1 cellular context compared by ENCODE assay signal in the genomic region with DNA sequence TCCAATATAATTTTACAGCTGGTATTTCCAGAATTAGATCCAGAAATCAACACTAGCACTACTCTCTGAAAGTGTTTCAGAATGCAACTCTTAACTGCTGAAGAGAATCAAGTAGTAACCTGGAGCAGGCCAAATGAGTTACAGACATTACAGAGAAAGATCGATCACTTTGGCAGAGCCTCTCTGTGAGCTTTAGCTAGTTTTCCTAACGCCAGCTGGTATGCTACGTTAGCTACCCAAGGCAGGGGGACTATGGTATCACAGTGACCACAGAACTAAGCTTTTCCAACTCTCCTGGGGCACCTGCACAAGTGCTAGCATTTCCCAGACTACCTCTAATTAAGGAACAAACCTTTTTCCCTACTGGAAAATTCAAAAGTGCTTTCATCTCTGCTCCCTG.
TF ChIP-seq lines count a peak whose summit lies in the region.

No MANE protein-coding gene starts in this region.

TF ChIP-seq in neural cell, 6 proteins besides CTCF, POLR2A, EP300 and RAD21:
- TF ChIP-seq MXI1 (conservative IDR thresholded peaks at IDR 0.05; ENCODE audit: poor library complexity, severe bottlenecking): no peak
- TF ChIP-seq SMC3 (conservative IDR thresholded peaks at IDR 0.05; ENCODE audit: poor library complexity): no peak
- TF ChIP-seq, protein P1, sequence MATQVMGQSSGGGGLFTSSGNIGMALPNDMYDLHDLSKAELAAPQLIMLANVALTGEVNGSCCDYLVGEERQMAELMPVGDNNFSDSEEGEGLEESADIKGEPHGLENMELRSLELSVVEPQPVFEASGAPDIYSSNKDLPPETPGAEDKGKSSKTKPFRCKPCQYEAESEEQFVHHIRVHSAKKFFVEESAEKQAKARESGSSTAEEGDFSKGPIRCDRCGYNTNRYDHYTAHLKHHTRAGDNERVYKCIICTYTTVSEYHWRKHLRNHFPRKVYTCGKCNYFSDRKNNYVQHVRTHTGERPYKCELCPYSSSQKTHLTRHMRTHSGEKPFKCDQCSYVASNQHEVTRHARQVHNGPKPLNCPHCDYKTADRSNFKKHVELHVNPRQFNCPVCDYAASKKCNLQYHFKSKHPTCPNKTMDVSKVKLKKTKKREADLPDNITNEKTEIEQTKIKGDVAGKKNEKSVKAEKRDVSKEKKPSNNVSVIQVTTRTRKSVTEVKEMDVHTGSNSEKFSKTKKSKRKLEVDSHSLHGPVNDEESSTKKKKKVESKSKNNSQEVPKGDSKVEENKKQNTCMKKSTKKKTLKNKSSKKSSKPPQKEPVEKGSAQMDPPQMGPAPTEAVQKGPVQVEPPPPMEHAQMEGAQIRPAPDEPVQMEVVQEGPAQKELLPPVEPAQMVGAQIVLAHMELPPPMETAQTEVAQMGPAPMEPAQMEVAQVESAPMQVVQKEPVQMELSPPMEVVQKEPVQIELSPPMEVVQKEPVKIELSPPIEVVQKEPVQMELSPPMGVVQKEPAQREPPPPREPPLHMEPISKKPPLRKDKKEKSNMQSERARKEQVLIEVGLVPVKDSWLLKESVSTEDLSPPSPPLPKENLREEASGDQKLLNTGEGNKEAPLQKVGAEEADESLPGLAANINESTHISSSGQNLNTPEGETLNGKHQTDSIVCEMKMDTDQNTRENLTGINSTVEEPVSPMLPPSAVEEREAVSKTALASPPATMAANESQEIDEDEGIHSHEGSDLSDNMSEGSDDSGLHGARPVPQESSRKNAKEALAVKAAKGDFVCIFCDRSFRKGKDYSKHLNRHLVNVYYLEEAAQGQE (IDR thresholded peaks at IDR 0.05; ENCODE audit: borderline replicate concordance): no peak
- TF ChIP-seq EZH2 (IDR thresholded peaks at IDR 0.05; ENCODE audit: borderline replicate concordance, insufficient read depth, low read length, poor library complexity, severe bottlenecking): no peak
- no peak for TF ChIP-seq POLR2AphosphoS5 (IDR thresholded peaks at IDR 0.05)
- no peak for TF ChIP-seq TAF1 (IDR thresholded peaks at IDR 0.05; ENCODE audit: low read depth)
